ENCODE assay signal across 8 cellular contexts in genomic region chr5:149834246-149834855, GRCh38.
DNase-seq lines count a peak whose midpoint lies in the region; ATAC-seq and TF ChIP-seq lines count a peak whose summit lies in the region.

No MANE protein-coding gene starts in this region.

- TF ChIP-seq POLR2A in NB4 (IDR thresholded peaks at IDR 0.05; ENCODE audit: extremely low read depth, insufficient read length) = no peak

- no peak overlapping the region for H3K4me3 ChIP-seq in NB4 (ENCODE audit: low read depth, low read length)

- H3K4me1 Mint-ChIP-seq in MCF 10A (ENCODE audit: insufficient read depth, unreplicated experiment) = peaks cover 17% of the 10 kb centered on the region
- no peaks in the 10 kb centered on the region for H3K4me1 Mint-ChIP-seq in immature natural killer cell

- CTCF ChIA-PET in MCF 10A (lab: Yijun Ruan, JAX) = interaction anchor here (0.5 to 42.7 kb wide), 58 partner anchors 8 to 401 kb away, joined by 3 to 1621 read pairs (median 4); partner anchors contain the start of genes HMGXB3, PDE6A, PPARGC1B and SLC26A2

- peaks cover 63% of the 10 kb centered on the region for H3K36me3 Mint-ChIP-seq in MCF 10A (ENCODE audit: insufficient read depth, unreplicated experiment)
- H3K36me3 Mint-ChIP-seq in immature natural killer cell = no peaks in the 10 kb centered on the region

- H3K4me3 Mint-ChIP-seq in MCF 10A (ENCODE audit: unreplicated experiment) (no peak overlapping the region), immature natural killer cell (no peak overlapping the region)

- ATAC-seq in Right ventricle myocardium inferior (peak; percentile 37), GM21515 (IDR thresholded peaks at IDR 0.05; ENCODE audit: unreplicated experiment) (no peak)

- DNase-seq in Right ventricle myocardium inferior (ENCODE audit: missing footprints) (no peak), cardiac septum (ENCODE audit: low spot score) (no peak), NB4 (ENCODE audit: low read depth) (peak; percentile 88), T-helper 1 cell (peak in 4 of 5 donors; percentile 19 to 70 (median 38)), MCF 10A (ENCODE audit: unreplicated experiment) (peak; percentile 87), immature natural killer cell (peak; percentile 31 to 52 (median 32))
- peak; percentile 47 for DNase-seq in stimulated activated CD4-positive, alpha-beta T cell treated with anti-CD3 and anti-CD28 coated beads, Interleukin-1b, Interleukin-23, amount 100 ng/mL, for 48 hours

- POLR2A ChIA-PET in MCF 10A (lab: Yijun Ruan, JAX) = interaction anchor here (0.6 to 9.6 kb wide), 8 partner anchors 10 to 523 kb away, joined by 3 to 187 read pairs (median 4); partner anchors contain the start of genes SLC26A2 and TIGD6

- H3K27ac Mint-ChIP-seq in MCF 10A (ENCODE audit: low read depth, unreplicated experiment) (peak overlapping the region; percentile 42), immature natural killer cell (no peak overlapping the region)

- intact Hi-C loops in Right ventricle myocardium inferior (cut with DNase I) = loop anchor here (2.0 kb wide), 1 partner anchor 156 kb away; no protein-coding TSS in a partner anchor
- intact Hi-C loops in cardiac septum (cut with DNase I) = loop anchor here (2.0 kb wide), 1 partner anchor 156 kb away; no protein-coding TSS in a partner anchor
- intact Hi-C loops in MCF 10A (cut with micrococcal nuclease) = loop anchor here (1.0 to 10.0 kb wide), 2 partner anchors 384 to 520 kb away; partner anchors contain the start of gene TCOF1

- no peaks in the 10 kb centered on the region for H3K27me3 Mint-ChIP-seq in MCF 10A (ENCODE audit: insufficient read depth, unreplicated experiment)
- H3K27me3 Mint-ChIP-seq in immature natural killer cell (ENCODE audit: low read depth in 3 of 3) = peaks cover 0 to 2% (median 0%) of the 10 kb centered on the region in 3 donors

- no TSS peak for BruUV-seq in MCF 10A (replicated peaks; lab: Mats Ljungman, UMichigan)

- TF ChIP-seq CTCF in NB4 (IDR thresholded peaks at IDR 0.05; ENCODE audit: low read depth, low read length) (peak; percentile 81), MCF 10A (IDR thresholded peaks at IDR 0.05; ENCODE audit: unreplicated experiment) (peak; percentile 92)

- H3K9me3 Mint-ChIP-seq in MCF 10A (ENCODE audit: unreplicated experiment) = no peaks in the 10 kb centered on the region
- no peaks in the 10 kb centered on the region for H3K9me3 Mint-ChIP-seq in immature natural killer cell

Comparison
In these comparisons a context has a peak if more than half of its experiments do, and no peak if none do; other contexts are left out.
1. DNase-seq: peak in NB4 (single experiment), T-helper 1 cell (4 of 5), MCF 10A (single experiment), immature natural killer cell (3 of 3) and stimulated activated CD4-positive, alpha-beta T cell treated with anti-CD3 and anti-CD28 coated beads, Interleukin-1b, Interleukin-23, amount 100 ng/mL, for 48 hours (single experiment); none in Right ventricle myocardium inferior (single experiment) and cardiac septum (single experiment).